In the genomic region with DNA sequence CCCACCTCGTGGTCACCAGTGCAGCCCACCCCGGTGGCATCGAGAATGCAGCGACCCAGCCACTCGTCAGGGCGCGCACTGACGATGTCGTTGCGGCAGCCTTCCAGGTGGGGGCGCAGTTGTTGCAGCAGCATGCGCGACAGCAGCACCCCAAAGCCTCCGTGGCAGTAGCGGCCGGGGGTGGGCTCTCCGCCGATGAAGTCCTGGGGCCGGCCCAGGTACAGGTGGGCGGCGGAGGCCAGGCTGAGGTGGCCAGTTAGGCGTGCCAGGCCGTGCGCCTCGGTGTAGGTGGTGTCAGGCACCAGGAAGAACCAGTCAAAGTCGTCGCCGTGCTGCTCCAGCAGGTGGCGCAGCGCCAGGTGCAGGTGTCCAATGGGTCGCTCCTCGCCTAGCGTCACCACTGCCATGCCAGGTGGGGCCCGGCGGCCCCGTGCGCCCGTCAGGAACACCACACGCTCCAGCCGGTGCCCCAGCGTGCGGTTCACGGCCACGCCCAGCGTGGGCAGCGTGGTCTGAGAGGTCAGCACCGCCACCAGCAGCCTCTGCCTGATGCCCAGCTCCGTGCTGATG, we compare ENCODE assay signal across 8 cellular contexts. TPM values are rescaled to one million over a fixed set of nuclear protein-coding genes. Genes with fewer than 3 reads are reported as not detected.
DNase-seq lines count a peak whose midpoint lies in the region; ATAC-seq and TF ChIP-seq lines count a peak whose summit lies in the region.

No MANE protein-coding gene starts in this region.

- H3K27ac ChIP-seq in lower lobe of right lung: no peak overlapping the region

- peaks cover 30% of the 10 kb centered on the region for H3K4me1 ChIP-seq in lower lobe of right lung

- no peaks in the 10 kb centered on the region for H3K9me3 Mint-ChIP-seq in activated CD4-positive, alpha-beta T cell treated with anti-CD3 and anti-CD28 coated beads, Interleukin-2, amount 10 ng/mL, durations not matched to agents 7 days and 5 days

- H3K27me3 ChIP-seq in lower lobe of right lung (ENCODE audit: low read depth): peaks cover 8% of the 10 kb centered on the region

- TF ChIP-seq CTCF in AG09319 (IDR thresholded peaks at IDR 0.05; ENCODE audit: low read depth, low read length): peak; percentile 63
- TF ChIP-seq CTCF in lower lobe of right lung (IDR thresholded peaks at IDR 0.05): peak; percentile 90

- H3K4me3 Mint-ChIP-seq in activated CD4-positive, alpha-beta T cell treated with anti-CD3 and anti-CD28 coated beads, Interleukin-2, amount 10 ng/mL, durations not matched to agents 7 days and 5 days: peak overlapping the region; percentile 84

- ATAC-seq in GM19023 (IDR thresholded peaks at IDR 0.05; ENCODE audit: unreplicated experiment) (peak; percentile 40), HG03196 (IDR thresholded peaks at IDR 0.05; ENCODE audit: unreplicated experiment) (peak; percentile 43), lower lobe of right lung (peak; percentile 61 to 66)

- H3K27ac Mint-ChIP-seq in activated CD4-positive, alpha-beta T cell treated with anti-CD3 and anti-CD28 coated beads, Interleukin-2, amount 10 ng/mL, durations not matched to agents 7 days and 5 days: peak overlapping the region; percentile 19

- no peaks in the 10 kb centered on the region for H3K9me3 ChIP-seq in lower lobe of right lung

- CTCF ChIA-PET in activated CD4-positive, alpha-beta T cell treated with anti-CD3 and anti-CD28 coated beads, Interleukin-2, amount 10 ng/mL, durations not matched to agents 7 days and 5 days (lab: Charles Lee): interaction anchor here (0.6 to 7.3 kb wide), 31 partner anchors 8 to 630 kb away, joined by 3 to 79 read pairs (median 4); a partner anchor contains a TSS

- DNase-seq in AG09319 (ENCODE audit: extremely low read depth, low read depth): no peak
- DNase-seq in NCI-H345 treated with DMSO at 0.1 percent for 48 hours (lab: John Stamatoyannopoulos, UW; ENCODE audit: unreplicated experiment): peak; percentile 76
- DNase-seq in activated CD4-positive, alpha-beta T cell treated with anti-CD3 and anti-CD28 coated beads, Interleukin-2, amount 10 ng/mL, durations not matched to agents 7 days and 5 days: peak; percentile 88
- DNase-seq in dermis blood vessel endothelial cell: peak; percentile 82
- DNase-seq in lower lobe of right lung: peak; percentile 91
- peak; percentile 68 for DNase-seq in stimulated activated CD8-positive, alpha-beta memory T cell treated with anti-CD3 and anti-CD28 coated beads, Interleukin-15, amount 100 ng/mL, for 1 hour (ENCODE audit: low read depth)

- POLR2A ChIA-PET in activated CD4-positive, alpha-beta T cell treated with anti-CD3 and anti-CD28 coated beads, Interleukin-2, amount 10 ng/mL, durations not matched to agents 7 days and 5 days (lab: Charles Lee): no interaction called here

- intact Hi-C loops in lower lobe of right lung (cut with DNase I): no loop called here

- peaks cover 15% of the 10 kb centered on the region for H3K27me3 Mint-ChIP-seq in activated CD4-positive, alpha-beta T cell treated with anti-CD3 and anti-CD28 coated beads, Interleukin-2, amount 10 ng/mL, durations not matched to agents 7 days and 5 days

- peaks cover 24% of the 10 kb centered on the region for H3K4me1 Mint-ChIP-seq in activated CD4-positive, alpha-beta T cell treated with anti-CD3 and anti-CD28 coated beads, Interleukin-2, amount 10 ng/mL, durations not matched to agents 7 days and 5 days

- H3K36me3 ChIP-seq in lower lobe of right lung: peaks cover 32% of the 10 kb centered on the region

- peak overlapping the region; percentile 86 for H3K4me3 ChIP-seq in lower lobe of right lung

- H3K36me3 Mint-ChIP-seq in activated CD4-positive, alpha-beta T cell treated with anti-CD3 and anti-CD28 coated beads, Interleukin-2, amount 10 ng/mL, durations not matched to agents 7 days and 5 days (ENCODE audit: low read depth): no peaks in the 10 kb centered on the region

RNA-seq across cellular contexts. Expression of a gene that starts 1.9 kb away (rescaled TPM):
- total RNA-seq in activated CD4-positive, alpha-beta T cell treated with anti-CD3 and anti-CD28 coated beads, Interleukin-2, amount 10 ng/mL, durations not matched to agents 7 days and 5 days: 1 to 10 TPM; 6.4 to 7.8 TPM
- total RNA-seq in dermis blood vessel endothelial cell: 0.84 and 3.2 TPM in 2 replicates
- total RNA-seq in lower lobe of right lung: 23.2 TPM

RNA-seq across cellular contexts. Expression of a gene that starts 2.1 kb away (rescaled TPM):
- under 1 TPM; 0.44 to 0.69 TPM for total RNA-seq in activated CD4-positive, alpha-beta T cell treated with anti-CD3 and anti-CD28 coated beads, Interleukin-2, amount 10 ng/mL, durations not matched to agents 7 days and 5 days
- total RNA-seq in dermis blood vessel endothelial cell (under 0.01 TPM in 1 of 2 replicates, not detected in the other), lower lobe of right lung (1.4 TPM)

RNA-seq across cellular contexts. Expression of a gene that starts 27.4 kb away (rescaled TPM):
- not detected for total RNA-seq in activated CD4-positive, alpha-beta T cell treated with anti-CD3 and anti-CD28 coated beads, Interleukin-2, amount 10 ng/mL, durations not matched to agents 7 days and 5 days
- total RNA-seq in dermis blood vessel endothelial cell (not detected in 2 replicates), lower lobe of right lung (0.53 TPM)

RNA-seq across cellular contexts. Expression of a gene that starts 29.6 kb away (rescaled TPM):
- total RNA-seq in activated CD4-positive, alpha-beta T cell treated with anti-CD3 and anti-CD28 coated beads, Interleukin-2, amount 10 ng/mL, durations not matched to agents 7 days and 5 days: not detected
- total RNA-seq in dermis blood vessel endothelial cell (38.8 TPM in 2 replicates), lower lobe of right lung (49.4 TPM)

RNA-seq across cellular contexts. Expression of a gene that starts 30.4 kb away (rescaled TPM):
- not detected for total RNA-seq in activated CD4-positive, alpha-beta T cell treated with anti-CD3 and anti-CD28 coated beads, Interleukin-2, amount 10 ng/mL, durations not matched to agents 7 days and 5 days
- total RNA-seq in dermis blood vessel endothelial cell (not detected in 2 replicates), lower lobe of right lung (not detected)
